1 cellular context compared by ENCODE assay signal in genomic region chr15:99630607-99631131, GRCh38.
TF ChIP-seq lines count a peak whose summit lies in the region.

No MANE protein-coding gene starts in this region.

TF ChIP-seq in GM12878, 131 proteins besides CTCF, POLR2A, EP300 and RAD21 (continued from another document):
- no peak for TF ChIP-seq ATF3 (IDR thresholded peaks at IDR 0.05; ENCODE audit: borderline replicate concordance, extremely low read depth, low read depth, low read length)
- no peak for TF ChIP-seq PML (IDR thresholded peaks at IDR 0.05; ENCODE audit: low read length)
- no peak for TF ChIP-seq ATF7 (IDR thresholded peaks at IDR 0.05; ENCODE audit: low read depth)
- no peak for TF ChIP-seq MYB (IDR thresholded peaks at IDR 0.05; ENCODE audit: borderline replicate concordance, low read depth, low read length)
- TF ChIP-seq RAD51 (IDR thresholded peaks at IDR 0.05) = no peak
- TF ChIP-seq PRDM15 (CRISPR knock-in tag; IDR thresholded peaks at IDR 0.05) = no peak
- no peak for TF ChIP-seq ZZZ3 (IDR thresholded peaks at IDR 0.05; ENCODE audit: control insufficient read depth, insufficient read length, low read depth)
- TF ChIP-seq POLR2AphosphoS5 (IDR thresholded peaks at IDR 0.05; ENCODE audit: low read length) = no peak
- TF ChIP-seq ZBTB11 (CRISPR knock-in tag; IDR thresholded peaks at IDR 0.05) = no peak
- TF ChIP-seq TCF3 (IDR thresholded peaks at IDR 0.05; ENCODE audit: borderline replicate concordance, insufficient read depth, low read depth, low read length) = no peak
- TF ChIP-seq IKZF2 (IDR thresholded peaks at IDR 0.05) = no peak
